Comparison of ENCODE assay signal across 1 cellular context in the genomic region with DNA sequence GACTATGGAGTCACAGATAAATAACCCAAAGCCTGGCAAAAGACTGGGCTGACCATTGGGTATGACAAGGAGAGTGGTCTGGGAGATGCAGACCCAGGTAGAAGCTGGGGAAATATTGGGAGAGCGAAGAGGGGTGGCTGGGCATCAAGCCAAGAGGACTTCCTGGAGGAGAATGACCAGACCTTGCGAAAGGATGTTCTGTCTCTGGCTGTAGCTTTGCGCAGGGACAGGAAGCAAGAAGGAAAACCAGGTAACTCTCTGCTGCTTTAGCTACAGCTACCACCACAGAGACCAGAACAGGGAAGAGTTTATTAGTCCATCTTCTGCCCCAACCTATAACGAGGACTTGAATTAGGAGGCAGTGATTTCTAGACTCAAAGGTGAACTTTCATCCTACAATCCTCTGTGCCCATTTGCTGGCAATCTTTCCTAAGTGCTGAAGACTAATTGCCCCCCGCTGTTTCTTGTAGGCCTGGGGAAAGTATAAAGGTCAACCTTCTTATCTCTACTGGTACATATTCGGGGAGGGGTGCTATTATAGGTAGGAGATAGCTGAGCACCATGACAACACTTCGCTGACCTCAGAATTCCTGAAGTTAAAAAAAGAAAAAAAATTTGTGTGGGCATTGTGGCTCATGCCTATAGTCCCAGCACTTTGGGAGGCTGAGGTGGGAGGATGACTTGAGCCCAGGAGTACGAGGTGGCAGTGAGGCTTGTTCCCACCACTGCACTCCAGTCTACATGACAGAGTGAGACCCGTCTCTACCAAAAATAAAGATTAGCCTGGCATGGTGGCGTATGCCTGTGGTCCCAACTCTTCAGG.
A peak's percentile ranks its signal among the peaks of the same experiment; 100 is the strongest.
TF ChIP-seq lines count a peak whose summit lies in the region.

No MANE protein-coding gene starts in this region.

TF ChIP-seq in HepG2, 621 proteins besides CTCF, POLR2A, EP300 and RAD21 (continued from another document and continues in another):
- TF ChIP-seq CENPT (CRISPR knock-in tag; IDR thresholded peaks at IDR 0.05; ENCODE audit: low read depth) (no peak), NFYC (CRISPR knock-in tag; IDR thresholded peaks at IDR 0.05) (no peak), YY1 (IDR thresholded peaks at IDR 0.05; ENCODE audit: insufficient read depth, insufficient replicate concordance, low read depth, low read length) (no peak), ASH2L (IDR thresholded peaks at IDR 0.05; ENCODE audit: insufficient read length, low read depth, low read length) (no peak), ZNF235 (CRISPR knock-in tag; IDR thresholded peaks at IDR 0.05; ENCODE audit: borderline replicate concordance) (0 out of 2 replicates have a peak, but pooled peaks have one; percentile 11), TEAD3 (CRISPR knock-in tag; optimal IDR thresholded peaks at IDR 0.05; ENCODE audit: borderline replicate concordance) (no peak), SPEN (CRISPR knock-in tag; IDR thresholded peaks at IDR 0.05; ENCODE audit: low read depth) (no peak), ZNF572 (CRISPR knock-in tag; IDR thresholded peaks at IDR 0.05) (no peak), PRDM15 (CRISPR knock-in tag; IDR thresholded peaks at IDR 0.05) (0 out of 2 replicates have a peak, but pooled peaks have one; percentile 30), CREB1 (IDR thresholded peaks at IDR 0.05) (no peak), CREB1 (CRISPR knock-in tag; IDR thresholded peaks at IDR 0.05) (no peak; the same call in 1 of the 2 replicates), SKI (IDR thresholded peaks at IDR 0.05; ENCODE audit: partially characterized antibody) (no peak), MTA3 (CRISPR knock-in tag; IDR thresholded peaks at IDR 0.05) (no peak), TRIM22 (IDR thresholded peaks at IDR 0.05) (no peak), ZHX1 (CRISPR knock-in tag; IDR thresholded peaks at IDR 0.05; ENCODE audit: low read depth) (no peak), ZNF749 (CRISPR knock-in tag; IDR thresholded peaks at IDR 0.05; ENCODE audit: borderline replicate concordance) (no peak), SP5 (CRISPR knock-in tag; IDR thresholded peaks at IDR 0.05; ENCODE audit: borderline replicate concordance, low read depth) (0 out of 2 replicates have a peak, but pooled peaks have one; percentile 8), HMGA1 (CRISPR knock-in tag; conservative IDR thresholded peaks at IDR 0.05) (no peak)
- TF ChIP-seq, protein P1, sequence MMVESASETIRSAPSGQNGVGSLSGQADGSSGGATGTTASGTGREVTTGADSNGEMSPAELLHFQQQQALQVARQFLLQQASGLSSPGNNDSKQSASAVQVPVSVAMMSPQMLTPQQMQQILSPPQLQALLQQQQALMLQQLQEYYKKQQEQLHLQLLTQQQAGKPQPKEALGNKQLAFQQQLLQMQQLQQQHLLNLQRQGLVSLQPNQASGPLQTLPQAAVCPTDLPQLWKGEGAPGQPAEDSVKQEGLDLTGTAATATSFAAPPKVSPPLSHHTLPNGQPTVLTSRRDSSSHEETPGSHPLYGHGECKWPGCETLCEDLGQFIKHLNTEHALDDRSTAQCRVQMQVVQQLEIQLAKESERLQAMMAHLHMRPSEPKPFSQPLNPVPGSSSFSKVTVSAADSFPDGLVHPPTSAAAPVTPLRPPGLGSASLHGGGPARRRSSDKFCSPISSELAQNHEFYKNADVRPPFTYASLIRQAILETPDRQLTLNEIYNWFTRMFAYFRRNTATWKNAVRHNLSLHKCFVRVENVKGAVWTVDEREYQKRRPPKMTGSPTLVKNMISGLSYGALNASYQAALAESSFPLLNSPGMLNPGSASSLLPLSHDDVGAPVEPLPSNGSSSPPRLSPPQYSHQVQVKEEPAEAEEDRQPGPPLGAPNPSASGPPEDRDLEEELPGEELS (CRISPR knock-in tag; IDR thresholded peaks at IDR 0.05): no peak; the same call in 1 of the 2 replicates
- TF ChIP-seq, protein P2, sequence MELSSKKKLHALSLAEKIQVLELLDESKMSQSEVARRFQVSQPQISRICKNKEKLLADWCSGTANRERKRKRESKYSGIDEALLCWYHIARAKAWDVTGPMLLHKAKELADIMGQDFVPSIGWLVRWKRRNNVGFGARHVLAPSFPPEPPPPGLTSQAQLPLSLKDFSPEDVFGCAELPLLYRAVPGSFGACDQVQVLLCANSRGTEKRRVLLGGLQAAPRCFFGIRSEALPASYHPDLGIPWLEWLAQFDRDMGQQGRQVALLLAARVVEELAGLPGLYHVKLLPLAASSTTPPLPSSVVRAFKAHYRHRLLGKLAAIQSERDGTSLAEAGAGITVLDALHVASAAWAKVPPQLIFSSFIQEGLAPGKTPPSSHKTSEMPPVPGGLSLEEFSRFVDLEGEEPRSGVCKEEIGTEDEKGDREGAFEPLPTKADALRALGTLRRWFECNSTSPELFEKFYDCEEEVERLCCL (CRISPR knock-in tag; IDR thresholded peaks at IDR 0.05; ENCODE audit: borderline replicate concordance): no peak
- TF ChIP-seq, protein P3, sequence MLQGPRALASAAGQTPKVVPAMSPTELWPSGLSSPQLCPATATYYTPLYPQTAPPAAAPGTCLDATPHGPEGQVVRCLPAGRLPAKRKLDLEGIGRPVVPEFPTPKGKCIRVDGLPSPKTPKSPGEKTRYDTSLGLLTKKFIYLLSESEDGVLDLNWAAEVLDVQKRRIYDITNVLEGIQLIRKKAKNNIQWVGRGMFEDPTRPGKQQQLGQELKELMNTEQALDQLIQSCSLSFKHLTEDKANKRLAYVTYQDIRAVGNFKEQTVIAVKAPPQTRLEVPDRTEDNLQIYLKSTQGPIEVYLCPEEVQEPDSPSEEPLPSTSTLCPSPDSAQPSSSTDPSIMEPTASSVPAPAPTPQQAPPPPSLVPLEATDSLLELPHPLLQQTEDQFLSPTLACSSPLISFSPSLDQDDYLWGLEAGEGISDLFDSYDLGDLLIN (CRISPR knock-in tag; IDR thresholded peaks at IDR 0.05; ENCODE audit: borderline replicate concordance): no peak
- TF ChIP-seq, protein P4, sequence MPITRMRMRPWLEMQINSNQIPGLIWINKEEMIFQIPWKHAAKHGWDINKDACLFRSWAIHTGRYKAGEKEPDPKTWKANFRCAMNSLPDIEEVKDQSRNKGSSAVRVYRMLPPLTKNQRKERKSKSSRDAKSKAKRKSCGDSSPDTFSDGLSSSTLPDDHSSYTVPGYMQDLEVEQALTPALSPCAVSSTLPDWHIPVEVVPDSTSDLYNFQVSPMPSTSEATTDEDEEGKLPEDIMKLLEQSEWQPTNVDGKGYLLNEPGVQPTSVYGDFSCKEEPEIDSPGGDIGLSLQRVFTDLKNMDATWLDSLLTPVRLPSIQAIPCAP (CRISPR knock-in tag; IDR thresholded peaks at IDR 0.05; ENCODE audit: low read depth): no peak
- TF ChIP-seq, protein P5, sequence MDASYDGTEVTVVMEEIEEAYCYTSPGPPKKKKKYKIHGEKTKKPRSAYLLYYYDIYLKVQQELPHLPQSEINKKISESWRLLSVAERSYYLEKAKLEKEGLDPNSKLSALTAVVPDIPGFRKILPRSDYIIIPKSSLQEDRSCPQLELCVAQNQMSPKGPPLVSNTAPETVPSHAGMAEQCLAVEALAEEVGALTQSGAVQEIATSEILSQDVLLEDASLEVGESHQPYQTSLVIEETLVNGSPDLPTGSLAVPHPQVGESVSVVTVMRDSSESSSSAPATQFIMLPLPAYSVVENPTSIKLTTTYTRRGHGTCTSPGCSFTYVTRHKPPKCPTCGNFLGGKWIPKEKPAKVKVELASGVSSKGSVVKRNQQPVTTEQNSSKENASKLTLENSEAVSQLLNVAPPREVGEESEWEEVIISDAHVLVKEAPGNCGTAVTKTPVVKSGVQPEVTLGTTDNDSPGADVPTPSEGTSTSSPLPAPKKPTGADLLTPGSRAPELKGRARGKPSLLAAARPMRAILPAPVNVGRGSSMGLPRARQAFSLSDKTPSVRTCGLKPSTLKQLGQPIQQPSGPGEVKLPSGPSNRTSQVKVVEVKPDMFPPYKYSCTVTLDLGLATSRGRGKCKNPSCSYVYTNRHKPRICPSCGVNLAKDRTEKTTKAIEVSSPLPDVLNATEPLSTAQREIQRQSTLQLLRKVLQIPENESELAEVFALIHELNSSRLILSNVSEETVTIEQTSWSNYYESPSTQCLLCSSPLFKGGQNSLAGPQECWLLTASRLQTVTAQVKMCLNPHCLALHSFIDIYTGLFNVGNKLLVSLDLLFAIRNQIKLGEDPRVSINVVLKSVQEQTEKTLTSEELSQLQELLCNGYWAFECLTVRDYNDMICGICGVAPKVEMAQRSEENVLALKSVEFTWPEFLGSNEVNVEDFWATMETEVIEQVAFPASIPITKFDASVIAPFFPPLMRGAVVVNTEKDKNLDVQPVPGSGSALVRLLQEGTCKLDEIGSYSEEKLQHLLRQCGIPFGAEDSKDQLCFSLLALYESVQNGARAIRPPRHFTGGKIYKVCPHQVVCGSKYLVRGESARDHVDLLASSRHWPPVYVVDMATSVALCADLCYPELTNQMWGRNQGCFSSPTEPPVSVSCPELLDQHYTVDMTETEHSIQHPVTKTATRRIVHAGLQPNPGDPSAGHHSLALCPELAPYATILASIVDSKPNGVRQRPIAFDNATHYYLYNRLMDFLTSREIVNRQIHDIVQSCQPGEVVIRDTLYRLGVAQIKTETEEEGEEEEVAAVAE (CRISPR knock-in tag; IDR thresholded peaks at IDR 0.05; ENCODE audit: borderline replicate concordance): no peak
